Comparison of ENCODE assay signal across 9 cellular contexts in genomic region chr10:98309366-98310355, GRCh38. TPM values are rescaled to one million over a fixed set of nuclear protein-coding genes. Genes with fewer than 3 reads are reported as not detected.
A peak's percentile ranks its signal among the peaks of the same experiment; 100 is the strongest.
DNase-seq lines count a peak whose midpoint lies in the region; ATAC-seq, FAIRE-seq and TF ChIP-seq lines count a peak whose summit lies in the region.
"Had no signal": no experiment of that assay in that cellular context is flagged by ENCODE, and none has a peak within 500 bp of the region (broad histone marks: within the 10 kb centered on the region; RNA-seq: fewer than 3 reads in every experiment).

No MANE protein-coding gene starts in this region.

- CTCF ChIA-PET in PC-3 (lab: Charles Lee), result interaction anchor here (0.7 to 1.2 kb wide), 4 partner anchors 42 to 139 kb away, joined by 3 to 5 read pairs (median 4); partner anchors contain the start of gene LOXL4
- CTCF ChIA-PET in CD4-positive, alpha-beta T cell (lab: Charles Lee), result interaction anchor here (1.0 kb wide), 1 partner anchor 64 kb away, joined by 3 read pairs; no protein-coding TSS in a partner anchor

- H3K9ac ChIP-seq in PC-3 (ENCODE audit: low read length) (no peak overlapping the region), colonic mucosa (ENCODE audit: low read depth in 2 of 2, low read length in 2 of 2) (peak overlapping the region in 1 of 2 donors; percentile 26)

- DNase-seq in D721Med (ENCODE audit: insufficient read length, low spot score) (peak; percentile 89), HL-60 (ENCODE audit: low read depth in 1 of 2, low spot score in 1 of 2) (peak in 1 of 2 experiments; percentile 10), PC-3 (peak; percentile 73), colonic mucosa (peak; percentile 64), kidney glomerular epithelial cell (lab: John Stamatoyannopoulos, UW) (peak; percentile 46)
- peak; percentile 5 for DNase-seq in stimulated activated CD4-positive, alpha-beta T cell treated with anti-CD3 and anti-CD28 coated beads, Interleukin-4, amount 100 ng/mL, for 1 hour
- no peak for DNase-seq in CD4-positive, alpha-beta T cell

- H4K20me1 ChIP-seq in PC-3 (ENCODE audit: low read length), result no peaks in the 10 kb centered on the region

- no peaks in the 10 kb centered on the region for H3K36me3 Mint-ChIP-seq in CD4-positive, alpha-beta T cell (ENCODE audit: low read depth)

- TF ChIP-seq POLR2A in GM18505 (IDR thresholded peaks at IDR 0.05; ENCODE audit: borderline replicate concordance, extremely low read depth, insufficient read depth, insufficient read length), result no peak

- H3K36me3 ChIP-seq in PC-3 (ENCODE audit: low read depth, low read length) (no peaks in the 10 kb centered on the region), colonic mucosa (no peaks in the 10 kb centered on the region)

- peaks cover 75% of the 10 kb centered on the region for H3K27me3 Mint-ChIP-seq in CD4-positive, alpha-beta T cell

- ATAC-seq in PC-3 (peak; percentile 94), GM18505 (IDR thresholded peaks at IDR 0.05; ENCODE audit: unreplicated experiment) (no peak)
- ATAC-seq in CD4-positive, alpha-beta T cell (ENCODE audit: poor library complexity), result no peak

- no peak overlapping the region for H3K27ac Mint-ChIP-seq in CD4-positive, alpha-beta T cell

- BruUV-seq in PC-3 (replicated peaks; lab: Mats Ljungman, UMichigan), result no TSS peak

- peak overlapping the region; percentile 68; the same call in 1 of the 2 replicates for H2AFZ ChIP-seq in PC-3 (ENCODE audit: low read length)

- peak; percentile 87 for TF ChIP-seq CTCF in D721Med (IDR thresholded peaks at IDR 0.05; ENCODE audit: insufficient read depth, missing control alignments)
- peak; percentile 50 for TF ChIP-seq CTCF in HL-60 (IDR thresholded peaks at IDR 0.05; ENCODE audit: insufficient read depth, low read length)
- TF ChIP-seq CTCF in PC-3 (conservative IDR thresholded peaks at IDR 0.05; ENCODE audit: low read depth, low read length), result peak; percentile 72
- peak; percentile 72 for TF ChIP-seq CTCF in colonic mucosa (IDR thresholded peaks at IDR 0.05)
- no peak for TF ChIP-seq CTCF in CD4-positive, alpha-beta T cell (IDR thresholded peaks at IDR 0.05)

- peaks cover 2% of the 10 kb centered on the region for H3K9me3 Mint-ChIP-seq in CD4-positive, alpha-beta T cell

- intact Hi-C loops in PC-3 (cut with micrococcal nuclease) (loop anchor here (1.0 to 5.0 kb wide), 4 partner anchors 41 to 142 kb away; partner anchors contain the start of gene LOXL4), colonic mucosa (cut with DNase I) (loop anchor here (5.0 kb wide), 2 partner anchors 52 to 137 kb away; no protein-coding TSS in a partner anchor)
- intact Hi-C loops in CD4-positive, alpha-beta T cell (cut with DNase I, micrococcal nuclease), result loop anchor here in 1 of 2 experiments (10.0 kb wide), 1 partner anchor 395 kb away; no protein-coding TSS in a partner anchor

- H3K4me2 ChIP-seq in PC-3 (ENCODE audit: low read length), result peak overlapping the region; percentile 37; the same call in 1 of the 2 replicates

- no peaks in the 10 kb centered on the region for H3F3A ChIP-seq in PC-3 (ENCODE audit: low read length, unreplicated experiment)

- H3K4me1 ChIP-seq in PC-3 (ENCODE audit: insufficient read depth, low read length) (peaks cover 19% of the 10 kb centered on the region), colonic mucosa (no peaks in the 10 kb centered on the region)

- H3K79me2 ChIP-seq in PC-3 (ENCODE audit: low read length), result no peaks in the 10 kb centered on the region

- no peaks in the 10 kb centered on the region for H3K9me3 ChIP-seq in PC-3 (ENCODE audit: low read length)
- no peaks in the 10 kb centered on the region for H3K9me3 ChIP-seq in colonic mucosa
- H3K9me3 ChIP-seq in CD4-positive, alpha-beta T cell (ENCODE audit: control insufficient read depth, low read length), result no peaks in the 10 kb centered on the region

- no peak overlapping the region for H3K4me3 Mint-ChIP-seq in CD4-positive, alpha-beta T cell

- FAIRE-seq in D721Med (lab: Jason Lieb, UNC), result no peak
- FAIRE-seq: TTC549 had no signal

- H3K27me3 ChIP-seq in HL-60 (ENCODE audit: insufficient read depth, poor library complexity, severe bottlenecking) (peaks cover 2% of the 10 kb centered on the region), PC-3 (ENCODE audit: low read length) (no peaks in the 10 kb centered on the region), colonic mucosa (no peaks in the 10 kb centered on the region)
- H3K27me3 ChIP-seq in CD4-positive, alpha-beta T cell (ENCODE audit: control insufficient read depth, insufficient read depth, low read length), result peaks cover 32% of the 10 kb centered on the region

- no peak overlapping the region for H3K4me3 ChIP-seq in HL-60 (replicated peaks; ENCODE audit: insufficient read depth, low read length)
- no peak overlapping the region for H3K4me3 ChIP-seq in PC-3 (ENCODE audit: low read length)
- H3K4me3 ChIP-seq in colonic mucosa, result no peak overlapping the region

- no peaks in the 10 kb centered on the region for H3K9me2 ChIP-seq in PC-3 (replicated peaks; ENCODE audit: low read length)

- no peaks in the 10 kb centered on the region for H3K4me1 Mint-ChIP-seq in CD4-positive, alpha-beta T cell (ENCODE audit: low read depth)

- H3K27ac ChIP-seq in HL-60 (replicated peaks) (no peak overlapping the region), PC-3 (ENCODE audit: low read length) (no peak overlapping the region), colonic mucosa (no peak overlapping the region)
- H3K27ac ChIP-seq in CD4-positive, alpha-beta T cell (ENCODE audit: low read depth, low read length), result no peak overlapping the region

- POLR2A ChIA-PET in PC-3 (lab: Charles Lee; ENCODE audit: unreplicated experiment), result interaction anchor here (0.7 kb wide), 1 partner anchor 65 kb away, joined by 3 read pairs; no protein-coding TSS in a partner anchor
- POLR2A ChIA-PET in CD4-positive, alpha-beta T cell (lab: Charles Lee), result no interaction called here

RNA-seq across cellular contexts. Expression of gene LOXL4, which starts 41.7 kb away (rescaled TPM):
- 7.8 and 8.2 TPM in 2 replicates for total RNA-seq in PC-3 (2014; rRNA removed)
- 1 to 10 TPM in 1 of 2 donors, under 1 TPM in 1; 0.32 to 1.6 TPM for total RNA-seq in colonic mucosa
- not detected for total RNA-seq in CD4-positive, alpha-beta T cell

Comparison
In these comparisons a context has a peak if more than half of its experiments do, and no peak if none do; other contexts are left out.
1. DNase-seq: peak in D721Med (single experiment), PC-3 (single experiment), colonic mucosa (single experiment), kidney glomerular epithelial cell (single experiment) and stimulated activated CD4-positive, alpha-beta T cell treated with anti-CD3 and anti-CD28 coated beads, Interleukin-4, amount 100 ng/mL, for 1 hour (single experiment); none in CD4-positive, alpha-beta T cell (0 of 10).